ENCODE assay signal across 8 cellular contexts in genomic region chr13:99176309-99177276, GRCh38. TPM values are rescaled to one million over a fixed set of nuclear protein-coding genes. Genes with fewer than 3 reads are reported as not detected.
A peak's percentile ranks its signal among the peaks of the same experiment; 100 is the strongest.
DNase-seq lines count a peak whose midpoint lies in the region; ATAC-seq, FAIRE-seq and TF ChIP-seq lines count a peak whose summit lies in the region.

No MANE protein-coding gene starts in this region.

- peak; percentile 57 to 59 for DNase-seq in A549 (ENCODE audit: low read depth in 1 of 2, low spot score in 1 of 2)
- DNase-seq in NCI-H2196 treated with DMSO at 0.1 percent for 48 hours (lab: John Stamatoyannopoulos, UW; ENCODE audit: unreplicated experiment): peak; percentile 4
- DNase-seq in activated CD4-positive, alpha-beta T cell treated with anti-CD3 and anti-CD28 coated beads for 1 hour: peak; percentile 66
- peak; percentile 71 for DNase-seq in cerebellar cortex (ENCODE audit: low spot score)
- peak; percentile 68 to 83 for DNase-seq in left lung
- peak; percentile 49 to 62 (median 50) for DNase-seq in stimulated activated CD4-positive, alpha-beta T cell treated with anti-CD3 and anti-CD28 coated beads, TNF-alpha, amount 100 ng/mL, for 1 hour (ENCODE audit: low read depth in 3 of 3, low spot score in 1 of 3)

- 9% methylated on average over 19 of the region's 24 CpGs for WGBS in A549 (ENCODE audit: missing lambda C conversion rate)

- H3K27me3 ChIP-seq in left lung: peaks cover 5 to 55% of the 10 kb centered on the region in 2 donors

- TF ChIP-seq CTCF in A549 (IDR thresholded peaks at IDR 0.05) (peak; percentile 77), left lung (IDR thresholded peaks at IDR 0.05) (peak; percentile 89 to 95)

- CTCF ChIA-PET in A549 (lab: Yijun Ruan, JAX): interaction anchor here (0.5 to 3.0 kb wide), 46 partner anchors 9 to 273 kb away, joined by 3 to 36 read pairs (median 4); partner anchors contain the start of genes GPR18 and UBAC2

- no peaks in the 10 kb centered on the region for H3K4me1 ChIP-seq in A549
- peaks cover 0 to 22% of the 10 kb centered on the region in 2 donors for H3K4me1 ChIP-seq in left lung

- no peak for TF ChIP-seq POLR2A in A549 (IDR thresholded peaks at IDR 0.05; ENCODE audit: low read length)
- TF ChIP-seq POLR2A in GM18505 (IDR thresholded peaks at IDR 0.05; ENCODE audit: borderline replicate concordance, extremely low read depth, insufficient read depth, insufficient read length): no peak

- H3K4me3 ChIP-seq in A549 (no peak overlapping the region), left lung (no peak overlapping the region)

- H3K9me3 ChIP-seq in A549 (no peaks in the 10 kb centered on the region), left lung (no peaks in the 10 kb centered on the region)

- no peak for FAIRE-seq in A549 (lab: Jason Lieb, UNC)

- TF ChIP-seq RAD21 in A549 (conservative IDR thresholded peaks at IDR 0.05 in 1 of 2, IDR thresholded peaks at IDR 0.05 in 1 of 2): peak; percentile 81 to 83

- no peaks in the 10 kb centered on the region for H3K36me3 ChIP-seq in left lung

- peak overlapping the region; percentile 71 for H3K4me2 ChIP-seq in A549

- intact Hi-C loops in left lung (cut with DNase I): loop anchor here in 1 of 2 donors (5.0 kb wide), 2 partner anchors 91 to 261 kb away; no protein-coding TSS in a partner anchor

- peak overlapping the region in 1 of 2 experiments; percentile 50; a peak in 2 of 6 replicates for H3K27ac ChIP-seq in A549
- no peak overlapping the region for H3K27ac ChIP-seq in left lung

- TF ChIP-seq EP300 in A549 (IDR thresholded peaks at IDR 0.05): no peak

- peak; percentile 95 to 98 for ATAC-seq in A549
- ATAC-seq in GM18505 (IDR thresholded peaks at IDR 0.05; ENCODE audit: unreplicated experiment): peak; percentile 85
- peak; percentile 62 for ATAC-seq in HG03039 (IDR thresholded peaks at IDR 0.05; ENCODE audit: unreplicated experiment)
- ATAC-seq in left lung: peak; percentile 99

- POLR2A ChIA-PET in A549 (lab: Yijun Ruan, JAX): interaction anchor here (0.7 to 1.2 kb wide), 2 partner anchors 23 to 300 kb away, joined by 3 to 4 read pairs; no protein-coding TSS in a partner anchor

TF ChIP-seq in A549, 52 proteins besides CTCF, POLR2A, EP300 and RAD21:
- TF ChIP-seq JUNB (IDR thresholded peaks at IDR 0.05) (no peak), SMC3 (IDR thresholded peaks at IDR 0.05) (peak; percentile 77)
TF ChIP-seq in A549: peak in this region for 1.

RNA-seq across cellular contexts. Expression of gene UBAC2, which starts 24.1 kb away (rescaled TPM):
- polyA plus RNA-seq in A549 (2011; rRNA removed) (92.8 and 103 TPM in 2 replicates), A549 (2017; fragmentation: RNase III; extraction: RNeasy Plus Mini Kit Qiagen cat#74134 plus additional on column Dnase treatment) (59.8 to 63.2 TPM (median 61.6 TPM) in 3 replicates)
- 44.3 and 57.1 TPM in 2 replicates for polyA plus RNA-seq in A549 (2012; cell fraction: cytosol; rRNA removed)
- 40.9 and 51.8 TPM in 2 replicates for polyA plus RNA-seq in A549 (2012; cell fraction: nucleus; rRNA removed)
- polyA minus RNA-seq in A549 (2011; rRNA and poly(A)+ RNA removed): 34.0 and 34.5 TPM in 2 replicates
- total RNA-seq in left lung: 10 to 100 TPM; 56.1 to 57.4 TPM

Comparison
In these comparisons a context has a peak if more than half of its experiments do, and no peak if none do; other contexts are left out.
1. DNase-seq: peak in every context shown above with its lines; median percentile 76 in left lung; 71 in cerebellar cortex; 66 in activated CD4-positive, alpha-beta T cell treated with anti-CD3 and anti-CD28 coated beads for 1 hour; 58 in A549; 50 in stimulated activated CD4-positive, alpha-beta T cell treated with anti-CD3 and anti-CD28 coated beads, TNF-alpha, amount 100 ng/mL, for 1 hour; 4 in NCI-H2196 treated with DMSO at 0.1 percent for 48 hours.